Comparison of ENCODE assay signal across 14 cellular contexts in genomic region chr7:24786306-24786705, GRCh38. TPM values are rescaled to one million over a fixed set of nuclear protein-coding genes. Genes with fewer than 3 reads are reported as not detected.
DNase-seq lines count a peak whose midpoint lies in the region; ATAC-seq and TF ChIP-seq lines count a peak whose summit lies in the region.
"Had no signal": no experiment of that assay in that cellular context is flagged by ENCODE, and none has a peak within 500 bp of the region (broad histone marks: within the 10 kb centered on the region; RNA-seq: fewer than 3 reads in every experiment).

No MANE protein-coding gene starts in this region.

- no TSS peak for BruUV-seq in IMR-90 (replicated peaks; lab: Mats Ljungman, UMichigan)

- no peak overlapping the region for H3K4me3 Mint-ChIP-seq in activated T-helper 17 cell treated with anti-CD3 and anti-CD28 coated beads, Interleukin-2, amount 50 U/mL, for 72 hours
- H3K4me3 Mint-ChIP-seq in immature natural killer cell = no peak overlapping the region
- H3K4me3 Mint-ChIP-seq: activated CD8-positive, alpha-beta T cell treated with anti-CD3 and anti-CD28 coated beads for 36 hours; B cell; stimulated activated naive CD8-positive, alpha-beta T cell treated with anti-CD3 and anti-CD28 coated beads, Interleukin-15, Interleukin-2, amounts not matched to agents 100 ng/mL and 50 ng/mL, for 24 hours had no signal

- TF ChIP-seq POLR2A in IMR-90 (IDR thresholded peaks at IDR 0.05; ENCODE audit: low read depth, low read length) = no peak

- CTCF ChIA-PET in AG04450 (lab: Charles Lee) (no interaction called here), IMR-90 (lab: Yijun Ruan, JAX) (no interaction called here)

- H2AK9ac ChIP-seq in IMR-90 (replicated peaks; ENCODE audit: low read depth, low read length, poor library complexity) = peak overlapping the region; percentile 47

- 0 out of 4 replicates have a peak, but pooled peaks cover 0 to 3% of the 10 kb centered on the region in 2 experiments for H3K79me1 ChIP-seq in IMR-90 (ENCODE audit: low read depth in 1 of 2, low read length in 2 of 2)

- no peak for TF ChIP-seq RAD21 in IMR-90 (IDR thresholded peaks at IDR 0.05; ENCODE audit: low read length)

- peak overlapping the region; percentile 96 for H2AK5ac ChIP-seq in IMR-90 (ENCODE audit: low read depth, low read length)

- peaks cover 13% of the 10 kb centered on the region for H3K4me1 Mint-ChIP-seq in activated T-helper 17 cell treated with anti-CD3 and anti-CD28 coated beads, Interleukin-2, amount 50 U/mL, for 72 hours
- no peaks in the 10 kb centered on the region for H3K4me1 Mint-ChIP-seq in immature natural killer cell
- H3K4me1 Mint-ChIP-seq: B cell had no signal

- H3K9me3 ChIP-seq in AG04450 (ENCODE audit: control insufficient read depth, insufficient read depth, low read length) = peaks cover 3% of the 10 kb centered on the region; the same call in 1 of the 2 replicates
- H3K9me3 ChIP-seq in IMR-90 (ENCODE audit: control insufficient read depth, insufficient read depth, low read length) = no peaks in the 10 kb centered on the region
- H3K9me3 ChIP-seq: uterus had no signal

- peak overlapping the region; percentile 99 for H2BK5ac ChIP-seq in IMR-90 (ENCODE audit: low read depth, low read length, poor library complexity, severe bottlenecking)

- POLR2A ChIA-PET in AG04450 (lab: Yijun Ruan, JAX) = no interaction called here
- POLR2A ChIA-PET in IMR-90 (lab: Charles Lee; ENCODE audit: unreplicated experiment) = no interaction called here

- peaks cover 6% of the 10 kb centered on the region; the same call in 1 of the 2 replicates for H3K4me1 ChIP-seq in IMR-90 (ENCODE audit: control insufficient read depth, insufficient read depth, low read length)
- H3K4me1 ChIP-seq in foreskin keratinocyte = peaks cover 3% of the 10 kb centered on the region
- H3K4me1 ChIP-seq: uterus had no signal

- intact Hi-C loops in IMR-90 (cut with micrococcal nuclease) = no loop called here

- peak overlapping the region; percentile 76; the same call in 1 of the 2 replicates for H4K5ac ChIP-seq in IMR-90 (ENCODE audit: low read depth, low read length)

- H3K4me3 ChIP-seq in AG04450 (ENCODE audit: low read depth, low read length) (no peak overlapping the region), IMR-90 (ENCODE audit: insufficient read depth, low read depth, low read length) (no peak overlapping the region)
- H3K4me3 ChIP-seq: uterus had no signal

- in situ Hi-C loops in IMR-90 (cut with MboI; ENCODE audit: low sequenced_read_pairs) = no loop called here

- H3K27me3 ChIP-seq in AG04450 (ENCODE audit: control insufficient read depth, insufficient read depth, low read length) = no peaks in the 10 kb centered on the region
- H3K27me3 ChIP-seq in IMR-90 (ENCODE audit: control insufficient read depth, insufficient read depth, low read length) = no peaks in the 10 kb centered on the region
- no peaks in the 10 kb centered on the region for H3K27me3 ChIP-seq in foreskin keratinocyte
- H3K27me3 ChIP-seq: uterus had no signal

- dilution Hi-C loops in IMR-90 (cut with HindIII; ENCODE audit: low sequenced_read_pairs, unreplicated experiment) = no loop called here

- H4K20me1 ChIP-seq in IMR-90 (ENCODE audit: insufficient read depth, low read length) = no peaks in the 10 kb centered on the region

- no peak overlapping the region; the same call in 1 of the 2 replicates for H3K23ac ChIP-seq in IMR-90 (ENCODE audit: low read depth, low read length)

- H4K8ac ChIP-seq in IMR-90 (ENCODE audit: low read depth in 2 of 2, low read length in 2 of 2) = peak overlapping the region; percentile 50 to 91; a peak in 3 of 4 replicates

- H3K27ac ChIP-seq in AG04450 (ENCODE audit: low read depth, low read length) (peak overlapping the region; percentile 86), IMR-90 (ENCODE audit: insufficient read depth, low read length) (no peak overlapping the region), foreskin keratinocyte (peak overlapping the region; percentile 69)
- H3K27ac ChIP-seq: KMS-11, uterus had no signal

- H3K36me3 ChIP-seq in IMR-90 (ENCODE audit: control insufficient read depth, insufficient read depth, low read length) = no peaks in the 10 kb centered on the region
- H3K36me3 ChIP-seq: uterus had no signal

- no CpG with 5 or more reads among the region's 4 CpGs for WGBS in IMR-90 (ENCODE audit: extremely low coverage in 2 of 2, insufficient read length in 1 of 2), 2 experiments

- H3K36me3 Mint-ChIP-seq in activated T-helper 17 cell treated with anti-CD3 and anti-CD28 coated beads, Interleukin-2, amount 50 U/mL, for 72 hours (ENCODE audit: low read depth) = peaks cover 12% of the 10 kb centered on the region
- H3K36me3 Mint-ChIP-seq in immature natural killer cell = peaks cover 7 to 15% (median 8%) of the 10 kb centered on the region in 3 donors

- H3K4me2 ChIP-seq in IMR-90 (ENCODE audit: low read depth, low read length) = no peak overlapping the region
- H3K4me2 ChIP-seq: KMS-11 had no signal

- no peak for TF ChIP-seq CTCF in AG04450 (IDR thresholded peaks at IDR 0.05; ENCODE audit: low read depth, low read length)
- no peak for TF ChIP-seq CTCF in IMR-90 (conservative IDR thresholded peaks at IDR 0.05; ENCODE audit: low read depth, low read length)
- TF ChIP-seq CTCF in foreskin keratinocyte (conservative IDR thresholded peaks at IDR 0.05) = no peak

- H2AFZ ChIP-seq in IMR-90 (replicated peaks; ENCODE audit: low read length, poor library complexity) = no peak overlapping the region

- H4K91ac ChIP-seq in IMR-90 (ENCODE audit: insufficient read depth, low read depth, low read length) = peak overlapping the region; percentile 99

- H3K27ac Mint-ChIP-seq in activated T-helper 17 cell treated with anti-CD3 and anti-CD28 coated beads, Interleukin-2, amount 50 U/mL, for 72 hours = no peak overlapping the region
- peak overlapping the region in 1 of 6 donors; percentile 39 for H3K27ac Mint-ChIP-seq in immature natural killer cell
- H3K27ac Mint-ChIP-seq: activated CD8-positive, alpha-beta T cell treated with anti-CD3 and anti-CD28 coated beads for 36 hours; B cell; stimulated activated naive CD8-positive, alpha-beta T cell treated with anti-CD3 and anti-CD28 coated beads, Interleukin-15, Interleukin-2, amounts not matched to agents 100 ng/mL and 50 ng/mL, for 24 hours had no signal

- no peaks in the 10 kb centered on the region for H3K27me3 Mint-ChIP-seq in activated T-helper 17 cell treated with anti-CD3 and anti-CD28 coated beads, Interleukin-2, amount 50 U/mL, for 72 hours
- peaks cover 0 to 4% (median 0%) of the 10 kb centered on the region in 3 donors for H3K27me3 Mint-ChIP-seq in immature natural killer cell (ENCODE audit: low read depth in 3 of 3)
- H3K27me3 Mint-ChIP-seq: activated CD8-positive, alpha-beta T cell treated with anti-CD3 and anti-CD28 coated beads for 36 hours; B cell; stimulated activated naive CD8-positive, alpha-beta T cell treated with anti-CD3 and anti-CD28 coated beads, Interleukin-15, Interleukin-2, amounts not matched to agents 100 ng/mL and 50 ng/mL, for 24 hours had no signal

- peak overlapping the region; percentile 99; the same call in 2 of the 3 replicates for H2BK15ac ChIP-seq in IMR-90 (ENCODE audit: low read depth, low read length)

- H3K9ac ChIP-seq in IMR-90 (ENCODE audit: low read depth, low read length) = no peak overlapping the region
- H3K9ac ChIP-seq: KMS-11 had no signal

- peaks cover 7% of the 10 kb centered on the region for H3K9me3 Mint-ChIP-seq in activated T-helper 17 cell treated with anti-CD3 and anti-CD28 coated beads, Interleukin-2, amount 50 U/mL, for 72 hours
- H3K9me3 Mint-ChIP-seq in immature natural killer cell = no peaks in the 10 kb centered on the region

- peaks cover 6% of the 10 kb centered on the region for H3K9me1 ChIP-seq in IMR-90 (ENCODE audit: insufficient read depth, low read length)

- peak overlapping the region; percentile 87 for H2BK20ac ChIP-seq in IMR-90 (ENCODE audit: low read depth, low read length)

- peak overlapping the region; percentile 96; the same call in 1 of the 2 replicates for H3K18ac ChIP-seq in IMR-90 (ENCODE audit: low read depth, low read length)

- H3K14ac ChIP-seq in IMR-90 (replicated peaks; ENCODE audit: low read depth, low read length) = peak overlapping the region; percentile 96

- no peak for ATAC-seq in IMR-90 (ENCODE audit: low read depth)
- ATAC-seq in foreskin keratinocyte = no peak
- no peak for ATAC-seq in activated T-helper 17 cell treated with anti-CD3 and anti-CD28 coated beads, Interleukin-2, amount 50 U/mL, for 72 hours (replicated peaks)

- H3K56ac ChIP-seq in IMR-90 (ENCODE audit: extremely low read depth, insufficient read depth, low read length) = 0 out of 2 replicates have a peak overlapping the region, but pooled peaks have one; percentile 7

- H3K4ac ChIP-seq in IMR-90 (ENCODE audit: low read depth, low read length) = peak overlapping the region; percentile 99; the same call in 1 of the 2 replicates

- peak overlapping the region; percentile 99 for H2BK120ac ChIP-seq in IMR-90 (ENCODE audit: low read depth, low read length)

- DNase-seq in AG04450 (ENCODE audit: low read depth, low spot score) = no peak
- no peak for DNase-seq in IMR-90
- DNase-seq in SKM-1 (lab: John Stamatoyannopoulos, UW; ENCODE audit: unreplicated experiment) = peak; percentile 84
- no peak for DNase-seq in foreskin keratinocyte
- no peak for DNase-seq in immature natural killer cell
- no peak for DNase-seq in NCI-H1694 (lab: John Stamatoyannopoulos, UW)
- no peak for DNase-seq in Ammon's horn (ENCODE audit: low spot score)
- DNase-seq: activated effector memory CD4-positive, alpha-beta T cell treated with Interleukin-2 at 50 U/mL for 16 hours; uterus had no signal

TF ChIP-seq in IMR-90, 13 proteins besides CTCF, POLR2A, EP300 and RAD21 (continues in another document):
- TF ChIP-seq MAZ (IDR thresholded peaks at IDR 0.05; ENCODE audit: borderline replicate concordance, low read depth, low read length) = no peak
- no peak for TF ChIP-seq USF2 (IDR thresholded peaks at IDR 0.05; ENCODE audit: low read depth, low read length)

RNA-seq across cellular contexts. Expression of gene GSDME, which starts 29.0 kb away (rescaled TPM):
- 58.3 and 63.8 TPM in 2 replicates for polyA plus RNA-seq in AG04450 (2011; rRNA removed)
- polyA minus RNA-seq in AG04450 (2011; rRNA and poly(A)+ RNA removed) = 55.3 and 77.2 TPM in 2 replicates
- total RNA-seq in IMR-90 (2012; rRNA removed) = 78.7 and 88.3 TPM in 2 replicates
- polyA plus RNA-seq in IMR-90 (2012; rRNA removed) = 71.5 and 75.2 TPM in 2 replicates
- polyA plus RNA-seq in IMR-90 (2012; cell fraction: cytosol; rRNA removed) = 49.6 and 55.2 TPM in 2 replicates
- 50.0 and 117 TPM in 2 replicates for polyA plus RNA-seq in IMR-90 (2012; cell fraction: nucleus; rRNA removed; ENCODE audit: low replicate concordance)
- total RNA-seq in foreskin keratinocyte = 57.0 and 68.5 TPM in 2 replicates
- polyA plus RNA-seq in foreskin keratinocyte = 53.2 and 64.3 TPM in 2 replicates
- 1 to 10 TPM in 1 of 2 donors, under 1 TPM in 1; 0.50 to 1.6 TPM for total RNA-seq in activated T-helper 17 cell treated with anti-CD3 and anti-CD28 coated beads, Interleukin-2, amount 50 U/mL, for 72 hours
- polyA plus RNA-seq in immature natural killer cell = under 1 TPM in 1 of 3 donors, not detected in 2; 0.10 TPM

Comparison
In these comparisons a context has a peak if more than half of its experiments do, and no peak if none do; other contexts are left out.
1. RNA of gene GSDME, which starts 29.0 kb away (polyA plus RNA-seq): 49.6 to 117 TPM in IMR-90, 58.3 to 63.8 TPM in AG04450 and 53.2 to 64.3 TPM in foreskin keratinocyte; 0.10 TPM in immature natural killer cell; every median in the first group is over 10 times any median in the second.